ENCODE assay signal across 8 cellular contexts in genomic region chr15:25501828-25502446, GRCh38.
A peak's percentile ranks its signal among the peaks of the same experiment; 100 is the strongest.
DNase-seq lines count a peak whose midpoint lies in the region; ATAC-seq, FAIRE-seq and TF ChIP-seq lines count a peak whose summit lies in the region.

No MANE protein-coding gene starts in this region.

- H3K9me3 ChIP-seq in PC-3 (ENCODE audit: low read length) = no peaks in the 10 kb centered on the region

- no peaks in the 10 kb centered on the region for H3K9me2 ChIP-seq in PC-3 (replicated peaks; ENCODE audit: low read length)

- POLR2A ChIA-PET in PC-3 (lab: Charles Lee; ENCODE audit: unreplicated experiment) = no interaction called here

- H3K36me3 ChIP-seq in PC-3 (ENCODE audit: low read depth, low read length) = no peaks in the 10 kb centered on the region

- no peak overlapping the region for H3K4me2 ChIP-seq in PC-3 (ENCODE audit: low read length)

- H3K9me3 Mint-ChIP-seq in natural killer cell (peaks cover 2% of the 10 kb centered on the region in 2 donors), progenitor cell of endocrine pancreas (ENCODE audit: low read depth) (no peaks in the 10 kb centered on the region)
- peaks cover 7% of the 10 kb centered on the region for H3K9me3 Mint-ChIP-seq in natural killer cell treated with Interleukin-12 subunit alpha and Interleukin-12 subunit beta and Interleukin-15 and Interleukin-18, amount 100 ng/mL, for 72 hours

- H4K20me1 ChIP-seq in PC-3 (ENCODE audit: low read length) = no peaks in the 10 kb centered on the region

- no peaks in the 10 kb centered on the region for H3F3A ChIP-seq in PC-3 (ENCODE audit: low read length, unreplicated experiment)

- no peak overlapping the region for H3K27ac ChIP-seq in PC-3 (ENCODE audit: low read length)

- no peak overlapping the region for H3K9ac ChIP-seq in PC-3 (ENCODE audit: low read length)

- H3K4me3 Mint-ChIP-seq in natural killer cell = no peak overlapping the region
- no peak overlapping the region for H3K4me3 Mint-ChIP-seq in natural killer cell treated with Interleukin-12 subunit alpha and Interleukin-12 subunit beta and Interleukin-15 and Interleukin-18, amount 100 ng/mL, for 72 hours
- H3K4me3 Mint-ChIP-seq in progenitor cell of endocrine pancreas (ENCODE audit: low read depth) = no peak overlapping the region

- no peak for DNase-seq in natural killer cell
- DNase-seq in natural killer cell treated with Interleukin-12 subunit alpha and Interleukin-12 subunit beta and Interleukin-15 and Interleukin-18, amount 100 ng/mL, for 72 hours (ENCODE audit: low spot score) = no peak
- DNase-seq in PC-3 = peak; percentile 61
- DNase-seq in fibroblast of mammary gland (ENCODE audit: low read depth) = peak; percentile 51
- DNase-seq in progenitor cell of endocrine pancreas (ENCODE audit: low spot score, unreplicated experiment) = no peak
- no peak for DNase-seq in frontal cortex (ENCODE audit: low spot score in 2 of 2)
- DNase-seq in activated CD8-positive, alpha-beta memory T cell treated with anti-CD3 and anti-CD28 coated beads for 24 hours = no peak

- no peaks in the 10 kb centered on the region for H3K36me3 Mint-ChIP-seq in natural killer cell
- H3K36me3 Mint-ChIP-seq in natural killer cell treated with Interleukin-12 subunit alpha and Interleukin-12 subunit beta and Interleukin-15 and Interleukin-18, amount 100 ng/mL, for 72 hours = no peaks in the 10 kb centered on the region
- no peaks in the 10 kb centered on the region for H3K36me3 Mint-ChIP-seq in progenitor cell of endocrine pancreas (ENCODE audit: insufficient read depth)

- TF ChIP-seq CTCF in natural killer cell (IDR thresholded peaks at IDR 0.05) (peak; percentile 11), PC-3 (conservative IDR thresholded peaks at IDR 0.05; ENCODE audit: low read depth, low read length) (peak; percentile 69), fibroblast of mammary gland (conservative IDR thresholded peaks at IDR 0.05; ENCODE audit: control insufficient read depth, insufficient read depth, low read depth, low read length) (peak; percentile 49), progenitor cell of endocrine pancreas (IDR thresholded peaks at IDR 0.05; ENCODE audit: unreplicated experiment) (peak; percentile 66)

- H3K27me3 ChIP-seq in PC-3 (ENCODE audit: low read length) = no peaks in the 10 kb centered on the region

- H3K27ac Mint-ChIP-seq in natural killer cell = no peak overlapping the region
- no peak overlapping the region for H3K27ac Mint-ChIP-seq in natural killer cell treated with Interleukin-12 subunit alpha and Interleukin-12 subunit beta and Interleukin-15 and Interleukin-18, amount 100 ng/mL, for 72 hours
- no peak overlapping the region for H3K27ac Mint-ChIP-seq in progenitor cell of endocrine pancreas

- H3K27me3 Mint-ChIP-seq in natural killer cell (ENCODE audit: low read depth in 2 of 2) = peaks cover 0 to under 1% of the 10 kb centered on the region in 2 donors
- no peaks in the 10 kb centered on the region for H3K27me3 Mint-ChIP-seq in natural killer cell treated with Interleukin-12 subunit alpha and Interleukin-12 subunit beta and Interleukin-15 and Interleukin-18, amount 100 ng/mL, for 72 hours
- H3K27me3 Mint-ChIP-seq in progenitor cell of endocrine pancreas = no peaks in the 10 kb centered on the region

- CTCF ChIA-PET in PC-3 (lab: Charles Lee) = no interaction called here

- H3K79me2 ChIP-seq in PC-3 (ENCODE audit: low read length) = no peaks in the 10 kb centered on the region

- no peak for FAIRE-seq in frontal cortex (lab: Jason Lieb, UNC)

- H3K4me1 Mint-ChIP-seq in natural killer cell (no peaks in the 10 kb centered on the region), progenitor cell of endocrine pancreas (ENCODE audit: low read depth) (no peaks in the 10 kb centered on the region)
- no peaks in the 10 kb centered on the region for H3K4me1 Mint-ChIP-seq in natural killer cell treated with Interleukin-12 subunit alpha and Interleukin-12 subunit beta and Interleukin-15 and Interleukin-18, amount 100 ng/mL, for 72 hours (ENCODE audit: low read depth in 2 of 2)

- intact Hi-C loops in natural killer cell (cut with micrococcal nuclease) = loop anchor here (2.0 to 5.0 kb wide), 2 partner anchors 17 to 1860 kb away; no protein-coding TSS in a partner anchor
- intact Hi-C loops in PC-3 (cut with micrococcal nuclease) = no loop called here

- ATAC-seq in natural killer cell (no peak), PC-3 (peak; percentile 58)
- ATAC-seq in natural killer cell treated with Interleukin-12 subunit alpha and Interleukin-12 subunit beta and Interleukin-15 and Interleukin-18, amount 100 ng/mL, for 72 hours = no peak
- ATAC-seq in activated CD4-positive, CD25-positive, alpha-beta regulatory T cell treated with anti-CD3 and anti-CD28 coated beads, Interleukin-2, amount 50 U/mL, for 24 hours = no peak

- no peak overlapping the region for H2AFZ ChIP-seq in PC-3 (ENCODE audit: low read length)

- no peak overlapping the region for H3K4me3 ChIP-seq in PC-3 (ENCODE audit: low read length)
- no peak overlapping the region for H3K4me3 ChIP-seq in fibroblast of mammary gland (ENCODE audit: control insufficient read depth, low read depth, low read length)

- BruUV-seq in PC-3 (replicated peaks; lab: Mats Ljungman, UMichigan) = no TSS peak

- no peaks in the 10 kb centered on the region; the same call in 1 of the 2 replicates for H3K4me1 ChIP-seq in PC-3 (ENCODE audit: insufficient read depth, low read length)

Comparison
In these comparisons a context has a peak if more than half of its experiments do, and no peak if none do; other contexts are left out.
1. DNase-seq: peak in PC-3 (single experiment) and fibroblast of mammary gland (single experiment); none in natural killer cell (single experiment), natural killer cell treated with Interleukin-12 subunit alpha and Interleukin-12 subunit beta and Interleukin-15 and Interleukin-18, amount 100 ng/mL, for 72 hours (single experiment), progenitor cell of endocrine pancreas (single experiment), frontal cortex (0 of 2) and activated CD8-positive, alpha-beta memory T cell treated with anti-CD3 and anti-CD28 coated beads for 24 hours (single experiment).
2. CTCF ChIP-seq: peak in every context shown above with its lines; median percentile 69 in PC-3; 66 in progenitor cell of endocrine pancreas; 49 in fibroblast of mammary gland; 11 in natural killer cell.